ENCODE assay signal across 8 cellular contexts in the genomic region with DNA sequence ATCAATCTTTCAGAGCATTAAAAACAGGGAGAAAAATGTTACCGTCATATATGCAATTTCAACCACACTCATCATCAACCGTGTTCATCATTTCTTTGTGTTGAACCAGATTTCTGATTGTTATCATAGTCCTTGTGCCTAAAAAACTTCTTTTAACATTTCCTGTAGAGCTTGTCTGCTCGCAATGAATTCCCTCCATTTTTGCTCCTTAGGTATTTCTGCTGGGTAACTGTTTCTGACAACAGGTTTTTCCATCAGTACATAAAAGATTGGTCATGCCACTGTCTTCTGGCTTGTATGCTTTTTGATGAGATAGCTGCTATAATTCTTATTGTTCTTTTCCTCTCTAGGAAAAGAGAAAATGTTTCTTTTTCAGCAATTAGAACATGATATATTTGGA.
"Had no signal": no experiment of that assay in that cellular context is flagged by ENCODE, and none has a peak within 500 bp of the region (broad histone marks: within the 10 kb centered on the region; RNA-seq: fewer than 3 reads in every experiment).

No MANE protein-coding gene starts in this region.

- ATAC-seq: HepG2 had no signal

- FAIRE-seq: HepG2, HTR-8/SVneo had no signal

- H3K27ac ChIP-seq: HL-60, KMS-11 had no signal

- DNase-seq: IMR-90, Karpas-422, KBM-7, KG1 had no signal

- H3K9ac ChIP-seq: KMS-11 had no signal

- H3K4me2 ChIP-seq: KMS-11 had no signal
